ENCODE assay signal across 22 cellular contexts in genomic region chr9:80899208-80899607, GRCh38.
DNase-seq lines count a peak whose midpoint lies in the region.
"Had no signal": no experiment of that assay in that cellular context is flagged by ENCODE, and none has a peak within 500 bp of the region (broad histone marks: within the 10 kb centered on the region; RNA-seq: fewer than 3 reads in every experiment).

No MANE protein-coding gene starts in this region.

- DNase-seq in ELR (ENCODE audit: low read depth) (peak; percentile 50), RPMI7951 (ENCODE audit: low read depth) (peak; percentile 26), dedifferentiated amniotic fluid mesenchymal stem cell (ENCODE audit: extremely low spot score) (peak; percentile 68), myocyte (ENCODE audit: low read depth) (peak; percentile 9), iPS-NIHi7 (ENCODE audit: extremely low spot score) (no peak), NCI-H146 treated with DMSO at 0.1 percent for 48 hours (lab: John Stamatoyannopoulos, UW; ENCODE audit: unreplicated experiment) (no peak), NCI-H187 treated with DMSO at 0.1 percent for 48 hours (lab: John Stamatoyannopoulos, UW) (no peak), RKO (ENCODE audit: low spot score) (no peak)
- DNase-seq: activated CD4-positive, alpha-beta T cell treated with anti-CD3 and anti-CD28 coated beads, Interleukin-2, amount 50 U/mL, for 48 hours; activated naive CD4-positive, alpha-beta T cell treated with anti-CD3 and anti-CD28 coated beads for 36 hours; amniotic stem cell; C1 segment of cervical spinal cord; Caco-2; endodermal cell; GF-D8; H7; kidney; NCI-H1048; NCI-H1694 treated with DMSO at 0.1 percent for 48 hours; NCI-H2171 treated with DMSO at 0.1 percent for 48 hours; NCI-H526; Peyer's patch had no signal

Comparison
In these comparisons a context has a peak if more than half of its experiments do, and no peak if none do; other contexts are left out.
1. DNase-seq: peak in ELR (single experiment), RPMI7951 (single experiment), dedifferentiated amniotic fluid mesenchymal stem cell (single experiment) and myocyte (single experiment); none in iPS-NIHi7 (single experiment), NCI-H146 treated with DMSO at 0.1 percent for 48 hours (single experiment), NCI-H187 treated with DMSO at 0.1 percent for 48 hours (single experiment) and RKO (single experiment).